In the genomic region with DNA sequence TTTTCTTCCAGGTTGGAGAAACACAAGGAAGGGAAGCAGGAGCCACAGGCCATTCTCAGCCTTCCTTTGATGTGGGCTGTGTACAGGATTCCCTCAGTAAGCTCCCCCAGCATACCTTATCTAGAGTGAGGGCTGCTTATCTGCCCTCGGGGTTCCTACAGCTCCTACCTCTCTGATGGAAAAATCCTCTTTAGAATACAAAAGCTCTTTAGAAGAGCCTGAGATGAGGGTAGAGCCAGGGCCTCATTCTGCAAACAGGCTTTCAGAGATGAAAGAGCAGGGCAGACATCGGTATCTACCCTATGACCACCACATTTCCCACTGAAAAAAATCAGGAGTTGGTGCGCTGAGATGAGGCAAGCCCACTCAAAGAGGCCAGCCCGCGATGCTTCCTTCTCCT, we compare ENCODE assay signal across 30 cellular contexts.
A peak's percentile ranks its signal among the peaks of the same experiment; 100 is the strongest.
DNase-seq lines count a peak whose midpoint lies in the region; FAIRE-seq and TF ChIP-seq lines count a peak whose summit lies in the region.
"Had no signal": no experiment of that assay in that cellular context is flagged by ENCODE, and none has a peak within 500 bp of the region (broad histone marks: within the 10 kb centered on the region; RNA-seq: fewer than 3 reads in every experiment).

No MANE protein-coding gene starts in this region.

- no peaks in the 10 kb centered on the region for H3K9me2 ChIP-seq in hepatocyte (replicated peaks; ENCODE audit: insufficient read depth)

- DNase-seq in NT2/D1 (ENCODE audit: low read depth, low spot score) (peak; percentile 73), hepatocyte (ENCODE audit: low spot score) (peak; percentile 53), substantia nigra (lab: John Stamatoyannopoulos, UW) (no peak), kidney (no peak)
- no peak for DNase-seq in activated CD4-positive, alpha-beta T cell treated with anti-CD3 and anti-CD28 coated beads, Interleukin-2, amount 50 U/mL, for 1 hour
- DNase-seq in activated naive CD4-positive, alpha-beta T cell (lab: John Stamatoyannopoulos, UW), result no peak
- DNase-seq: activated CD4-positive, alpha-beta memory T cell treated with anti-CD3 and anti-CD28 coated beads for 36 hours; activated CD8-positive, alpha-beta memory T cell treated with anti-CD3 and anti-CD28 coated beads, Interleukin-2, amount 50 U/mL, for 4 hours; activated naive CD4-positive, alpha-beta T cell treated with anti-CD3 and anti-CD28 coated beads, Interleukin-2, amount 10 ng/mL, durations not matched to agents 7 days and 5 days; amniotic stem cell; brain microvascular endothelial cell; DMS153; gastrocnemius medialis; GOT3; hippocampal formation; left ventricle myocardium inferior; naive B cell; NCI-H1417; NCI-H2029 treated with DMSO at 0.1 percent for 48 hours; NCI-H345; stimulated activated CD4-positive, alpha-beta T cell treated with anti-CD3 and anti-CD28 coated beads, Interleukin-12 subunit alpha, Interleukin-12 subunit beta, amount 100 ng/mL, for 4 hours; stimulated activated CD4-positive, alpha-beta T cell treated with anti-CD3 and anti-CD28 coated beads, Interleukin-4, amount 100 ng/mL, for 1 hour; stomach; T-cell; tibial artery had no signal

- H3K4me1 ChIP-seq in HUES48 (ENCODE audit: control insufficient read depth, insufficient read depth, low read length), result peaks cover 15% of the 10 kb centered on the region; the same call in 1 of the 2 replicates
- peaks cover 14% of the 10 kb centered on the region for H3K4me1 ChIP-seq in NT2/D1 (ENCODE audit: insufficient read depth, insufficient read length)
- peaks cover 11% of the 10 kb centered on the region for H3K4me1 ChIP-seq in hepatocyte (ENCODE audit: insufficient read depth)
- peaks cover 14 to 21% of the 10 kb centered on the region in 2 donors for H3K4me1 ChIP-seq in kidney (ENCODE audit: control insufficient read depth in 1 of 2, insufficient read depth in 1 of 2, low read depth in 1 of 2, low read length in 2 of 2)

- no peak overlapping the region for H3K4me3 ChIP-seq in HUES48 (ENCODE audit: low read depth, low read length)
- H3K4me3 ChIP-seq in NT2/D1 (ENCODE audit: insufficient read length, low read depth), result no peak overlapping the region
- H3K4me3 ChIP-seq in hepatocyte, result no peak overlapping the region
- H3K4me3 ChIP-seq in kidney (ENCODE audit: low read length in 2 of 2), result no peak overlapping the region
- H3K4me3 ChIP-seq: BLaER1 treated with 17β-estradiol and CSF1 and Interleukin-3, amounts not matched to agents 10 nM and 100 nM; gastrocnemius medialis; GM12878; left ventricle myocardium inferior; stomach; tibial artery had no signal

- H3K27me3 ChIP-seq in HUES48 (ENCODE audit: control insufficient read depth, insufficient read depth, low read length) (no peaks in the 10 kb centered on the region), NT2/D1 (ENCODE audit: insufficient read depth, insufficient read length) (no peaks in the 10 kb centered on the region), hepatocyte (no peaks in the 10 kb centered on the region)
- H3K27me3 ChIP-seq: brain microvascular endothelial cell, gastrocnemius medialis, stomach, tibial artery had no signal

- peak overlapping the region; percentile 11 for H3K4me2 ChIP-seq in hepatocyte
- H3K4me2 ChIP-seq: BLaER1 treated with 17β-estradiol and CSF1 and Interleukin-3, amounts not matched to agents 10 nM and 100 nM had no signal

- 15% methylated on average over 5 of the region's 5 CpGs for WGBS in hepatocyte (ENCODE audit: low lambda C conversion rate, missing lambda C conversion rate)

- H4K20me1 ChIP-seq in hepatocyte (ENCODE audit: insufficient read depth, poor library complexity, severe bottlenecking), result peaks cover 11% of the 10 kb centered on the region
- H4K20me1 ChIP-seq: BLaER1 treated with 17β-estradiol and CSF1 and Interleukin-3, amounts not matched to agents 10 nM and 100 nM had no signal

- FAIRE-seq in kidney (lab: Jason Lieb, UNC), result no peak
- FAIRE-seq: endothelial cell of umbilical vein, GM12878 had no signal

- H3K27ac ChIP-seq in HUES48 (ENCODE audit: low read depth, low read length) (peak overlapping the region; percentile 59), hepatocyte (peak overlapping the region; percentile 79), substantia nigra (ENCODE audit: low read depth, low read length, poor library complexity, severe bottlenecking) (peak overlapping the region; percentile 54), kidney (ENCODE audit: low read depth in 2 of 2, low read length in 2 of 2) (no peak overlapping the region)
- H3K27ac ChIP-seq: BLaER1 treated with 17β-estradiol and CSF1 and Interleukin-3, amounts not matched to agents 10 nM and 100 nM; brain microvascular endothelial cell; gastrocnemius medialis; RWPE1; stomach; tibial artery had no signal

- H2AFZ ChIP-seq in hepatocyte, result no peak overlapping the region

- H3K36me3 ChIP-seq in HUES48 (ENCODE audit: control insufficient read depth, insufficient read depth, low read length) (peaks cover 52% of the 10 kb centered on the region), NT2/D1 (ENCODE audit: insufficient read depth, insufficient read length, low read length) (peaks cover 49% of the 10 kb centered on the region), hepatocyte (replicated peaks; ENCODE audit: insufficient read depth, low read depth) (no peaks in the 10 kb centered on the region), kidney (ENCODE audit: control insufficient read depth in 1 of 2, insufficient read depth in 2 of 2, low read length in 2 of 2) (peaks cover 16% of the 10 kb centered on the region in 2 donors)
- H3K36me3 ChIP-seq: brain microvascular endothelial cell had no signal

- H3K9ac ChIP-seq in HUES48 (ENCODE audit: low read depth, low read length), result no peak overlapping the region
- no peak overlapping the region for H3K9ac ChIP-seq in NT2/D1 (ENCODE audit: insufficient read length, low read depth)
- no peak overlapping the region for H3K9ac ChIP-seq in kidney (ENCODE audit: low read length in 2 of 2)
- H3K9ac ChIP-seq: BLaER1 treated with 17β-estradiol and CSF1 and Interleukin-3, amounts not matched to agents 10 nM and 100 nM had no signal

- no peak for TF ChIP-seq CTCF in hepatocyte (IDR thresholded peaks at IDR 0.05; ENCODE audit: poor library complexity)
- TF ChIP-seq CTCF in kidney (IDR thresholded peaks at IDR 0.05; ENCODE audit: borderline replicate concordance, extremely low read depth, insufficient read depth), result no peak

- intact Hi-C loops in kidney (cut with DNase I), result no loop called here

- peaks cover 19% of the 10 kb centered on the region for H3K79me2 ChIP-seq in hepatocyte

- H3K9me3 ChIP-seq in HUES48 (ENCODE audit: control insufficient read depth, insufficient read depth, low read length), result no peaks in the 10 kb centered on the region
- H3K9me3 ChIP-seq in NT2/D1 (ENCODE audit: insufficient read depth, low read length), result no peaks in the 10 kb centered on the region
- no peaks in the 10 kb centered on the region for H3K9me3 ChIP-seq in hepatocyte (ENCODE audit: low read depth)
- no peaks in the 10 kb centered on the region for H3K9me3 ChIP-seq in kidney (ENCODE audit: control insufficient read depth in 1 of 2, low read length in 2 of 2)
- H3K9me3 ChIP-seq: gastrocnemius medialis, stomach, tibial artery had no signal

Comparison
In these comparisons a context has a peak if more than half of its experiments do, and no peak if none do; other contexts are left out.
1. H3K27ac ChIP-seq: peak in HUES48 (single experiment), hepatocyte (single experiment) and substantia nigra (single experiment); none in kidney (0 of 2).
2. DNase-seq: peak in NT2/D1 (single experiment) and hepatocyte (single experiment); none in substantia nigra (0 of 49), kidney (single experiment), activated CD4-positive, alpha-beta T cell treated with anti-CD3 and anti-CD28 coated beads, Interleukin-2, amount 50 U/mL, for 1 hour (single experiment) and activated naive CD4-positive, alpha-beta T cell (0 of 4).